1 cellular context compared by ENCODE assay signal in genomic region chr15:40594429-40594836, GRCh38.
TF ChIP-seq lines count a peak whose summit lies in the region.

No MANE protein-coding gene starts in this region.

TF ChIP-seq in A549, 52 proteins besides CTCF, POLR2A, EP300 and RAD21:
- TF ChIP-seq KDM5A (IDR thresholded peaks at IDR 0.05) (peak; percentile 39; the same call in 1 of the 2 replicates), CEBPB (IDR thresholded peaks at IDR 0.05) (no peak), PHF8 (IDR thresholded peaks at IDR 0.05; ENCODE audit: borderline replicate concordance, low read depth) (peak; percentile 26; the same call in 1 of the 2 replicates), MAX (IDR thresholded peaks at IDR 0.05) (0 out of 2 replicates have a peak, but pooled peaks have one; percentile 7), HDAC2 (IDR thresholded peaks at IDR 0.05) (0 out of 2 replicates have a peak, but pooled peaks have one; percentile 8)
